In genomic region chr1:197868751-197869501, GRCh38 we compare ENCODE assay signal across 8 cellular contexts. TPM values are rescaled to one million over a fixed set of nuclear protein-coding genes. Genes with fewer than 3 reads are reported as not detected.
DNase-seq lines count a peak whose midpoint lies in the region; ATAC-seq and TF ChIP-seq lines count a peak whose summit lies in the region.

No MANE protein-coding gene starts in this region.

- H3K4me3 ChIP-seq in LNCaP clone FGC (ENCODE audit: low read depth, low read length) (no peak overlapping the region), upper lobe of left lung (no peak overlapping the region)

- no peak overlapping the region for H2BK20ac ChIP-seq in H9 (ENCODE audit: low read depth, low read length, poor library complexity, severe bottlenecking)

- H3K18ac ChIP-seq in H9 (ENCODE audit: insufficient read length, low read depth, low read length), result no peak overlapping the region

- H3K4me1 Mint-ChIP-seq in H9, result peaks cover 14 to 17% of the 10 kb centered on the region in 2 experiments

- H3K9ac ChIP-seq in H9 (ENCODE audit: extremely low read depth, insufficient read length, low read length), result no peak overlapping the region

- DNase-seq in activated effector memory CD4-positive, alpha-beta T cell treated with anti-CD3 and anti-CD28 coated beads, Interleukin-2, amount 50 U/mL, for 16 hours, result peak; percentile 68
- DNase-seq in activated effector memory CD4-positive, alpha-beta T cell treated with Interleukin-2 at 50 U/mL for 16 hours, result no peak
- DNase-seq in H9 (peak; percentile 52), LNCaP clone FGC (ENCODE audit: low read depth) (peak; percentile 53), T-helper 1 cell (peak in 3 of 5 donors; percentile 5 to 61 (median 16)), dermis microvascular lymphatic vessel endothelial cell (ENCODE audit: low read depth in 2 of 2) (peak; percentile 28 to 58), medulla oblongata (ENCODE audit: extremely low spot score) (peak; percentile 50), upper lobe of left lung (peak in 1 of 2 donors; percentile 24)

- H3K79me1 ChIP-seq in H9 (ENCODE audit: insufficient read depth, low read depth, low read length, poor library complexity, severe bottlenecking), result no peaks in the 10 kb centered on the region

- no peak overlapping the region for H3K4ac ChIP-seq in H9 (ENCODE audit: low read depth, low read length)

- no peak overlapping the region for H3K56ac ChIP-seq in H9 (ENCODE audit: insufficient read length, low read depth, low read length)

- no peak overlapping the region for H2BK5ac ChIP-seq in H9 (ENCODE audit: insufficient read length, low read length)

- ATAC-seq in upper lobe of left lung (ENCODE audit: low FRiP score in 2 of 2), result peak; percentile 71 to 85

- no peak overlapping the region for H3K4me2 ChIP-seq in H9 (ENCODE audit: insufficient read depth, insufficient read length, low read length)

- no peak overlapping the region for H4K5ac ChIP-seq in H9 (ENCODE audit: insufficient read length, low read depth, low read length)

- H3K4me3 Mint-ChIP-seq in H9, result no peak overlapping the region

- no CpG with 5 or more reads among the region's 7 CpGs for WGBS in H9 (ENCODE audit: extremely low coverage, insufficient read length, low lambda C conversion rate)
- 13 to 14% methylated on average over 7 of the region's 7 CpGs for WGBS in upper lobe of left lung, 2 donors

- no peaks in the 10 kb centered on the region for H3K4me1 ChIP-seq in H9 (ENCODE audit: insufficient read depth, low read length)
- no peaks in the 10 kb centered on the region for H3K4me1 ChIP-seq in upper lobe of left lung

- H2BK12ac ChIP-seq in H9 (ENCODE audit: insufficient read length, low read depth, low read length), result no peak overlapping the region

- H3K9me3 Mint-ChIP-seq in H9, result no peaks in the 10 kb centered on the region; a peak in 1 of 5 replicates

- H2BK15ac ChIP-seq in H9 (ENCODE audit: low read depth, low read length), result no peak overlapping the region

- no peak overlapping the region for H3T11ph ChIP-seq in H9 (ENCODE audit: low read length)

- H3K9me3 ChIP-seq in H9 (ENCODE audit: control insufficient read depth, low read depth, low read length), result no peaks in the 10 kb centered on the region
- no peaks in the 10 kb centered on the region for H3K9me3 ChIP-seq in upper lobe of left lung

- no peak overlapping the region for H2BK120ac ChIP-seq in H9 (ENCODE audit: low read depth, low read length, poor library complexity, severe bottlenecking)

- no peaks in the 10 kb centered on the region for H3K36me3 ChIP-seq in upper lobe of left lung

- no peak for TF ChIP-seq EP300 in upper lobe of left lung (IDR thresholded peaks at IDR 0.05)

- H2AK5ac ChIP-seq in H9 (ENCODE audit: insufficient read length, low read length), result no peak overlapping the region

- H3K14ac ChIP-seq in H9 (ENCODE audit: insufficient read depth, low read length), result no peak overlapping the region

- no peaks in the 10 kb centered on the region for H3K36me3 Mint-ChIP-seq in H9 (ENCODE audit: insufficient read depth in 1 of 3, low read depth in 3 of 3)

- H3K27ac ChIP-seq in H9 (ENCODE audit: insufficient read length, low read depth, low read length) (no peak overlapping the region), upper lobe of left lung (no peak overlapping the region)

- H2AFZ ChIP-seq in H9 (ENCODE audit: low read length), result no peak overlapping the region

- H4K8ac ChIP-seq in H9 (replicated peaks; ENCODE audit: insufficient read length, low read depth, low read length), result no peak overlapping the region

- H3K27me3 Mint-ChIP-seq in H9 (ENCODE audit: low read depth), result no peaks in the 10 kb centered on the region; the same call in 1 of the 2 replicates

- H3K23ac ChIP-seq in H9 (ENCODE audit: insufficient read length, low read depth, low read length), result no peak overlapping the region

- H3K23me2 ChIP-seq in H9 (ENCODE audit: insufficient read length, low read depth, low read length, poor library complexity, severe bottlenecking), result no peaks in the 10 kb centered on the region

- no peak for TF ChIP-seq POLR2A in upper lobe of left lung (IDR thresholded peaks at IDR 0.05)

- no peak overlapping the region for H4K91ac ChIP-seq in H9 (ENCODE audit: insufficient read length, low read depth, low read length)

- H3K27me3 ChIP-seq in H9 (ENCODE audit: insufficient read depth, low read length), result no peaks in the 10 kb centered on the region
- H3K27me3 ChIP-seq in upper lobe of left lung, result no peaks in the 10 kb centered on the region

- TF ChIP-seq CTCF in H9 (conservative IDR thresholded peaks at IDR 0.05) (peak; percentile 84), LNCaP clone FGC (IDR thresholded peaks at IDR 0.05; ENCODE audit: control insufficient read depth, extremely low read depth, insufficient read depth) (peak; percentile 67), upper lobe of left lung (IDR thresholded peaks at IDR 0.05) (peak in 5 of 6 experiments; percentile 30 to 59 (median 55))

- no peaks in the 10 kb centered on the region for H4K20me1 ChIP-seq in H9 (ENCODE audit: control insufficient read depth, insufficient read depth, insufficient read length)

- no peaks in the 10 kb centered on the region for H3K79me2 ChIP-seq in H9 (ENCODE audit: insufficient read depth, low read length)

- peak overlapping the region in 1 of 3 experiments; percentile 11; a peak in 1 of 7 replicates for H3K27ac Mint-ChIP-seq in H9

RNA-seq across cellular contexts. Expression of gene C1orf53, which starts 33.5 kb away (rescaled TPM):
- total RNA-seq in H9 (2021) (0.99 and 1.4 TPM in 2 replicates), dermis microvascular lymphatic vessel endothelial cell (1.8 and 3.5 TPM in 2 replicates), upper lobe of left lung (1 to 10 TPM in 4 of 6 donors, not detected in 2; 2.5 to 9.9 (median 7.2) TPM)

RNA-seq across cellular contexts. Expression of gene LHX9, which starts 48.2 kb away (rescaled TPM):
- total RNA-seq in H9 (2021), result not detected in 2 replicates
- total RNA-seq in dermis microvascular lymphatic vessel endothelial cell, result not detected in 2 replicates
- 1 to 10 TPM in 3 of 6 donors, under 1 TPM in 3; under 0.01 to 6.7 (median 1.5) TPM for total RNA-seq in upper lobe of left lung
